28 cellular contexts compared by ENCODE assay signal in genomic region chr13:24222756-24223155, GRCh38.
DNase-seq lines count a peak whose midpoint lies in the region; ATAC-seq, FAIRE-seq and TF ChIP-seq lines count a peak whose summit lies in the region.
"Had no signal": no experiment of that assay in that cellular context is flagged by ENCODE, and none has a peak within 500 bp of the region (broad histone marks: within the 10 kb centered on the region; RNA-seq: fewer than 3 reads in every experiment).

No MANE protein-coding gene starts in this region.

- H4K91ac ChIP-seq in H1 (replicated peaks; ENCODE audit: insufficient read length, low read length) = no peak overlapping the region
- H4K91ac ChIP-seq in trophoblast cell (ENCODE audit: low read depth, low read length) = no peak overlapping the region

- H2AK5ac ChIP-seq in H1 (ENCODE audit: low read depth, low read length) (no peak overlapping the region), trophoblast cell (ENCODE audit: low read length) (no peak overlapping the region)

- no peaks in the 10 kb centered on the region for H3F3A ChIP-seq in GM23338 (replicated peaks; ENCODE audit: low read depth)

- POLR2A ChIA-PET in HepG2 (lab: Yijun Ruan, JAX) = no interaction called here
- POLR2A ChIA-PET in H1 (lab: Charles Lee; ENCODE audit: partially characterized antibody) = no interaction called here

- H2AFZ ChIP-seq in HepG2 (ENCODE audit: low read length) (no peak overlapping the region), H1 (ENCODE audit: low read length) (no peak overlapping the region), trophoblast cell (ENCODE audit: insufficient read depth, low read length, poor library complexity) (no peak overlapping the region), GM23338 (no peak overlapping the region)
- H2AFZ ChIP-seq: GM23248 had no signal

- H3K27ac ChIP-seq in HepG2 (ENCODE audit: extremely low read length, insufficient read depth, low read length) = no peak overlapping the region
- peak overlapping the region in 1 of 3 donors; percentile 93 for H3K27ac ChIP-seq in right lobe of liver
- H3K27ac ChIP-seq in H1 (ENCODE audit: low read depth, low read length) = no peak overlapping the region
- H3K27ac ChIP-seq in trophoblast cell (ENCODE audit: low read depth, low read length) = no peak overlapping the region
- H3K27ac ChIP-seq in temporal lobe (ENCODE audit: low read depth, low read length) = peak overlapping the region; percentile 92
- H3K27ac ChIP-seq in GM23338 (ENCODE audit: low read depth) = no peak overlapping the region
- H3K27ac ChIP-seq: BLaER1 treated with 17β-estradiol and CSF1 and Interleukin-3, amounts not matched to agents 10 nM and 100 nM; GM23248 had no signal

- DNase-seq in HepG2 (ENCODE audit: low spot score) (no peak), right lobe of liver (no peak), H1 (ENCODE audit: low read depth in 1 of 2, low spot score in 2 of 2) (no peak), trophoblast cell (no peak), GM23338 (ENCODE audit: low spot score) (no peak)
- DNase-seq: 8988T; ACHN; AML-193; BE2C; CD4-positive, alpha-beta T cell; CD8-positive, alpha-beta memory T cell; DMS 273 treated with DMSO at 0.1 percent for 48 hours; DMS79; EL; GDM1; GM23248; HFFc6 had no signal

- no peaks in the 10 kb centered on the region for H3K9me3 ChIP-seq in HepG2 (ENCODE audit: low read length)
- H3K9me3 ChIP-seq in right lobe of liver = no peaks in the 10 kb centered on the region
- no peaks in the 10 kb centered on the region for H3K9me3 ChIP-seq in H1 (ENCODE audit: insufficient read depth in 2 of 2, low read depth in 1 of 2, low read length in 1 of 2)
- H3K9me3 ChIP-seq in trophoblast cell (ENCODE audit: insufficient read depth, low read depth, low read length) = no peaks in the 10 kb centered on the region
- H3K9me3 ChIP-seq: A549; BE2C; BLaER1 treated with 17β-estradiol and CSF1 and Interleukin-3, amounts not matched to agents 10 nM and 100 nM; HAP-1 had no signal

- intact Hi-C loops in HepG2 (cut with micrococcal nuclease; ENCODE audit: unreplicated experiment) = no loop called here
- intact Hi-C loops in right lobe of liver (cut with DNase I) = loop anchor here (10.0 kb wide), 2 partner anchors 168 to 208 kb away; no protein-coding TSS in a partner anchor

- H2BK20ac ChIP-seq in H1 (ENCODE audit: low read length) = no peak overlapping the region

- no peak overlapping the region for H3K4ac ChIP-seq in H1 (replicated peaks; ENCODE audit: insufficient read length, low read depth, low read length)
- H3K4ac ChIP-seq in trophoblast cell (ENCODE audit: low read depth, low read length) = no peak overlapping the region

- no peak for TF ChIP-seq CTCF in HepG2 (CRISPR knock-in tag; IDR thresholded peaks at IDR 0.05)
- no peak for TF ChIP-seq CTCF in right lobe of liver (IDR thresholded peaks at IDR 0.05)
- TF ChIP-seq CTCF in H1 (IDR thresholded peaks at IDR 0.05; ENCODE audit: control extremely low read depth in 1 of 3, insufficient read depth in 1 of 3, low read depth in 1 of 3, low read length in 3 of 3) = no peak
- no peak for TF ChIP-seq CTCF in GM23338 (conservative IDR thresholded peaks at IDR 0.05; ENCODE audit: low read depth in 2 of 2)

- H2BK5ac ChIP-seq in H1 (ENCODE audit: low read depth, low read length) (no peak overlapping the region; the same call in 1 of the 2 replicates), trophoblast cell (ENCODE audit: low read depth, low read length, poor library complexity) (no peak overlapping the region)

- in situ Hi-C loops in HepG2 (cut with HindIII; ENCODE audit: extremely low pct_ligation_motif_present, low pct_unique_long_range_greater_than_20kb) = loop anchor here (5.0 to 10.0 kb wide), 3 partner anchors 60 to 205 kb away; partner anchors contain the start of gene SPATA13

- H2BK12ac ChIP-seq in H1 (ENCODE audit: low read depth, low read length) (no peak overlapping the region), trophoblast cell (ENCODE audit: low read length) (no peak overlapping the region)

- no peak overlapping the region for H3K4me2 ChIP-seq in HepG2 (ENCODE audit: low read depth, low read length)
- H3K4me2 ChIP-seq in H1 (ENCODE audit: insufficient read depth in 1 of 2, low read depth in 2 of 2, low read length in 2 of 2) = no peak overlapping the region
- H3K4me2 ChIP-seq in trophoblast cell (ENCODE audit: low read length) = no peak overlapping the region
- no peak overlapping the region for H3K4me2 ChIP-seq in GM23338
- H3K4me2 ChIP-seq: A549 had no signal

- H3K9me2 ChIP-seq in GM23338 (ENCODE audit: insufficient read depth) = no peaks in the 10 kb centered on the region

- no peaks in the 10 kb centered on the region for H3K27me3 ChIP-seq in HepG2 (ENCODE audit: control insufficient read depth in 1 of 2, insufficient read depth in 2 of 2, low read length in 2 of 2)
- H3K27me3 ChIP-seq in right lobe of liver = no peaks in the 10 kb centered on the region
- no peaks in the 10 kb centered on the region for H3K27me3 ChIP-seq in H1 (replicated peaks in 1 of 4; ENCODE audit: control insufficient read depth in 3 of 4, extremely low read depth in 1 of 4, insufficient read depth in 3 of 4, low read length in 3 of 4)
- no peaks in the 10 kb centered on the region for H3K27me3 ChIP-seq in trophoblast cell (ENCODE audit: insufficient read depth, low read length)
- H3K27me3 ChIP-seq in GM23338 (ENCODE audit: insufficient read depth) = no peaks in the 10 kb centered on the region
- H3K27me3 ChIP-seq: BE2C; BLaER1 treated with 17β-estradiol and CSF1 and Interleukin-3, amounts not matched to agents 10 nM and 100 nM had no signal

- H4K8ac ChIP-seq in H1 (ENCODE audit: extremely low read depth, insufficient read depth, low read length) (0 out of 2 replicates have a peak overlapping the region, but pooled peaks have one; percentile 9), trophoblast cell (ENCODE audit: low read depth, low read length) (no peak overlapping the region)

- H4K12ac ChIP-seq in trophoblast cell (ENCODE audit: low read depth, low read length) = no peak overlapping the region

- no peak overlapping the region for H4K5ac ChIP-seq in H1 (ENCODE audit: insufficient read length, low read depth, low read length)

- no peak overlapping the region for H3K4me3 Mint-ChIP-seq in GM23338
- H3K4me3 Mint-ChIP-seq: CD14-positive monocyte; CD4-positive, alpha-beta T cell; HFFc6 had no signal

- peaks cover 42% of the 10 kb centered on the region for H3K4me1 Mint-ChIP-seq in GM23338

- no peak for TF ChIP-seq RAD21 in HepG2 (CRISPR knock-in tag; IDR thresholded peaks at IDR 0.05)
- TF ChIP-seq RAD21 in H1 (IDR thresholded peaks at IDR 0.05 in 1 of 2, conservative IDR thresholded peaks at IDR 0.05 in 1 of 2; ENCODE audit: low read depth in 2 of 2, low read length in 2 of 2) = no peak

- TF ChIP-seq EP300 in HepG2 (IDR thresholded peaks at IDR 0.05; ENCODE audit: low read depth in 2 of 2, low read length in 2 of 2) = no peak
- no peak for TF ChIP-seq EP300 in HepG2 (CRISPR knock-in tag; IDR thresholded peaks at IDR 0.05; ENCODE audit: borderline replicate concordance)
- no peak for TF ChIP-seq EP300 in H1 (IDR thresholded peaks at IDR 0.05; ENCODE audit: borderline replicate concordance in 1 of 2, low read depth in 2 of 2, low read length in 2 of 2)

- no TSS peak for BruUV-seq in HepG2 (replicated peaks; lab: Mats Ljungman, UMichigan)

- peaks cover 8 to 18% of the 10 kb centered on the region in 2 experiments; a peak in 4 of 5 replicates for H3K36me3 ChIP-seq in HepG2 (replicated peaks in 1 of 2; ENCODE audit: control insufficient read depth in 1 of 2, insufficient read depth in 2 of 2, low read length in 2 of 2)
- peaks cover 0 to 13% (median 0%) of the 10 kb centered on the region in 4 donors for H3K36me3 ChIP-seq in right lobe of liver
- 0 out of 8 replicates have a peak, but pooled peaks cover 0 to 7% (median 1%) of the 10 kb centered on the region in 4 experiments for H3K36me3 ChIP-seq in H1 (ENCODE audit: control insufficient read depth in 2 of 4, insufficient read depth in 4 of 4, low read length in 3 of 4)
- no peaks in the 10 kb centered on the region for H3K36me3 ChIP-seq in trophoblast cell (ENCODE audit: control insufficient read depth in 1 of 2, insufficient read depth in 2 of 2, low read length in 2 of 2)
- no peaks in the 10 kb centered on the region for H3K36me3 ChIP-seq in GM23338 (ENCODE audit: insufficient read depth)
- H3K36me3 ChIP-seq: BE2C, HAP-1 had no signal

- no peaks in the 10 kb centered on the region for H3K36me3 Mint-ChIP-seq in GM23338 (ENCODE audit: low read depth)
- H3K36me3 Mint-ChIP-seq: CD14-positive monocyte had no signal

- no peaks in the 10 kb centered on the region for H3K23me2 ChIP-seq in H1 (ENCODE audit: low read depth, low read length)

- H3K18ac ChIP-seq in H1 (ENCODE audit: extremely low read depth, low read length) (no peak overlapping the region), trophoblast cell (ENCODE audit: low read length) (peak overlapping the region; percentile 17)

- no peak overlapping the region for H3K27ac Mint-ChIP-seq in GM23338
- H3K27ac Mint-ChIP-seq: CD14-positive monocyte; CD4-positive, alpha-beta T cell; HFFc6 had no signal

- peaks cover 1% of the 10 kb centered on the region for H3K27me3 Mint-ChIP-seq in GM23338 (ENCODE audit: insufficient read depth, low read depth, poor library complexity)
- H3K27me3 Mint-ChIP-seq: CD4-positive, alpha-beta T cell; CD8-positive, alpha-beta memory T cell had no signal

- peaks cover 40% of the 10 kb centered on the region for H3K4me1 ChIP-seq in HepG2 (ENCODE audit: insufficient read depth, low read length)
- peaks cover 0 to 50% (median 18%) of the 10 kb centered on the region in 4 donors for H3K4me1 ChIP-seq in right lobe of liver
- H3K4me1 ChIP-seq in H1 (replicated peaks in 1 of 4; ENCODE audit: control insufficient read depth in 3 of 4, insufficient read depth in 4 of 4, low read length in 3 of 4) = peaks cover 4 to 18% (median 13%) of the 10 kb centered on the region in 4 experiments
- H3K4me1 ChIP-seq in trophoblast cell (ENCODE audit: control insufficient read depth in 1 of 2, insufficient read depth in 2 of 2, low read length in 2 of 2) = no peaks in the 10 kb centered on the region
- peaks cover 32% of the 10 kb centered on the region for H3K4me1 ChIP-seq in GM23338 (ENCODE audit: insufficient read depth)
- H3K4me1 ChIP-seq: BE2C had no signal

- H3K23ac ChIP-seq in H1 (ENCODE audit: insufficient read length) = no peak overlapping the region
- no peak overlapping the region for H3K23ac ChIP-seq in trophoblast cell (ENCODE audit: low read length)

- CTCF ChIA-PET in HepG2 (lab: Yijun Ruan, JAX; ENCODE audit: low intra/inter-chr PET ratio, low total read pairs) = no interaction called here
- CTCF ChIA-PET in H1 (lab: Charles Lee; ENCODE audit: partially characterized antibody) = interaction anchor here (0.9 to 3.6 kb wide), 2 partner anchors 181 to 202 kb away, joined by 3 to 12 read pairs; no protein-coding TSS in a partner anchor

- no peak overlapping the region for H3K56ac ChIP-seq in H1 (replicated peaks; ENCODE audit: insufficient read length, low read depth, low read length)

- FAIRE-seq in HepG2 (lab: Jason Lieb, UNC) (no peak), H1 (lab: Jason Lieb, UNC) (no peak)
- FAIRE-seq: A549, D721Med, GM12878, GM19239, H54 had no signal

- H3K9ac ChIP-seq in HepG2 (ENCODE audit: insufficient read depth, low read depth, low read length) (no peak overlapping the region), H1 (replicated peaks in 1 of 4; ENCODE audit: extremely low read depth in 1 of 4, low read depth in 3 of 4, low read length in 3 of 4) (no peak overlapping the region), trophoblast cell (ENCODE audit: low read length) (no peak overlapping the region)
- H3K9ac ChIP-seq: GM23248 had no signal

- ATAC-seq in HepG2 (no peak), right lobe of liver (no peak), HG02759 (IDR thresholded peaks at IDR 0.05; ENCODE audit: unreplicated experiment) (no peak), HG03469 (IDR thresholded peaks at IDR 0.05; ENCODE audit: unreplicated experiment) (no peak), GM23338 (no peak)
- ATAC-seq: A549, GM12878 had no signal

- WGBS in HepG2 (ENCODE audit: low lambda C conversion rate) = 94% methylated on average over 5 of the region's 20 CpGs
- WGBS in right lobe of liver (ENCODE audit: insufficient coverage, low coverage, low lambda C conversion rate, missing lambda C conversion rate) = 40% methylated on average over 3 of the region's 20 CpGs
- 92% methylated on average over 20 of the region's 20 CpGs; no CpG with 5 or more reads in 1 of the 2 experiments for WGBS in H1 (ENCODE audit: extremely low coverage in 1 of 2, insufficient coverage in 1 of 2, insufficient read length in 1 of 2, insufficient replicate concordance in 2 of 2, low coverage in 1 of 2, low lambda C conversion rate in 2 of 2, missing lambda C conversion rate in 1 of 2), 2 experiments
- WGBS in trophoblast cell (ENCODE audit: extremely low coverage, insufficient coverage, insufficient read length) = no CpG with 5 or more reads among the region's 20 CpGs

- H3K79me2 ChIP-seq in HepG2 (ENCODE audit: insufficient read depth, low read length) = peaks cover 13% of the 10 kb centered on the region
- peaks cover 0 to 23% of the 10 kb centered on the region in 2 experiments; a peak in 2 of 4 replicates for H3K79me2 ChIP-seq in H1 (ENCODE audit: control insufficient read depth in 1 of 2, insufficient read depth in 2 of 2, low read length in 2 of 2)
- H3K79me2 ChIP-seq in trophoblast cell (ENCODE audit: control insufficient read depth, insufficient read depth, low read length, poor library complexity) = no peaks in the 10 kb centered on the region
- H3K79me2 ChIP-seq in GM23338 (replicated peaks; ENCODE audit: insufficient read depth) = peaks cover 28% of the 10 kb centered on the region

- no peak overlapping the region for H3K4me3 ChIP-seq in HepG2 (replicated peaks in 1 of 3; ENCODE audit: insufficient read depth in 1 of 3, low read depth in 2 of 3, low read length in 3 of 3)
- no peak overlapping the region for H3K4me3 ChIP-seq in right lobe of liver
- H3K4me3 ChIP-seq in H1 (ENCODE audit: extremely low read depth in 1 of 4, insufficient read depth in 2 of 4, low read depth in 3 of 4, low read length in 4 of 4) = no peak overlapping the region
- no peak overlapping the region for H3K4me3 ChIP-seq in trophoblast cell (ENCODE audit: low read depth, low read length)
- no peak overlapping the region for H3K4me3 ChIP-seq in GM23338
- H3K4me3 ChIP-seq: A549; BLaER1 treated with 17β-estradiol and CSF1 and Interleukin-3, amounts not matched to agents 10 nM and 100 nM; GM12878; GM23248; HAP-1 had no signal

- H4K20me1 ChIP-seq in HepG2 (ENCODE audit: insufficient read depth, low read length) (no peaks in the 10 kb centered on the region), H1 (replicated peaks in 1 of 2; ENCODE audit: control insufficient read depth in 1 of 2, insufficient read depth in 2 of 2, low read length in 2 of 2) (peaks cover 0 to 17% of the 10 kb centered on the region in 2 experiments), GM23338 (replicated peaks; ENCODE audit: insufficient read depth) (no peaks in the 10 kb centered on the region)

- H2BK15ac ChIP-seq in H1 (ENCODE audit: low read length) = no peak overlapping the region

- H3K9me3 Mint-ChIP-seq in GM23338 = no peaks in the 10 kb centered on the region
- H3K9me3 Mint-ChIP-seq: CD4-positive, alpha-beta T cell; CD8-positive, alpha-beta memory T cell; HFFc6 had no signal

- no peak overlapping the region for H3K14ac ChIP-seq in H1 (ENCODE audit: insufficient read length)
- no peak overlapping the region for H3K14ac ChIP-seq in trophoblast cell (ENCODE audit: low read length)

- H2BK120ac ChIP-seq in H1 (replicated peaks; ENCODE audit: low read depth, low read length) (no peak overlapping the region), trophoblast cell (ENCODE audit: insufficient read depth, low read length, poor library complexity) (no peak overlapping the region)

- H3K79me1 ChIP-seq in H1 (ENCODE audit: low read depth, low read length) (peaks cover 8% of the 10 kb centered on the region), trophoblast cell (ENCODE audit: low read length) (no peaks in the 10 kb centered on the region)

- no peak for TF ChIP-seq POLR2A in HepG2 (IDR thresholded peaks at IDR 0.05; ENCODE audit: insufficient read depth in 1 of 2, low read depth in 2 of 2, low read length in 2 of 2)
- TF ChIP-seq POLR2A in right lobe of liver (IDR thresholded peaks at IDR 0.05) = no peak
- TF ChIP-seq POLR2A in H1 (IDR thresholded peaks at IDR 0.05; ENCODE audit: control extremely low read depth in 1 of 2, low read depth in 2 of 2, low read length in 2 of 2) = no peak
